In the genomic region with DNA sequence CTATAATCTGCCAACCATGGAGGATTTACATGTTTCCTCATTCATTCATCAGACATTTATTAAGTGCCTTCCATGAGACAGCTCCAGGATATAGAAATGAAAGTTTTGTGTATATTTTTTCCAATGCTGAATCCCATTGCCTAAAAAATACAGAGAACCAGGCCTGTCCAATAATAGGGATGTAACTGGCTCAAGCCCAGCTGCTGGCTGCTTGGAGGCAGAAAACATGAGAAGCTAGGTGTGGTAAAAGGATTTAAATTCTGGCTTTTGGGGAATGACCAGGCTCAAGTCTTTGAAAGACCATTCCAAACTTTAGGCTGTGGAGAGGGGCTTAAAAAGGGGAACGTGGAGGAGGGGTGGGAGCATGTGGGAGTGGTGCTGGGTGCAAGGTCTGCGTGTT, we compare ENCODE assay signal across 16 cellular contexts. TPM values are rescaled to one million over a fixed set of nuclear protein-coding genes. Genes with fewer than 3 reads are reported as not detected.
DNase-seq lines count a peak whose midpoint lies in the region; ATAC-seq, FAIRE-seq and TF ChIP-seq lines count a peak whose summit lies in the region.
"Had no signal": no experiment of that assay in that cellular context is flagged by ENCODE, and none has a peak within 500 bp of the region (broad histone marks: within the 10 kb centered on the region; RNA-seq: fewer than 3 reads in every experiment).

No MANE protein-coding gene starts in this region.

- H2AK5ac ChIP-seq in trophoblast cell (ENCODE audit: low read length), result no peak overlapping the region

- no peak overlapping the region for H3K4me3 ChIP-seq in brain microvascular endothelial cell (ENCODE audit: low read depth, low read length)
- no peak overlapping the region for H3K4me3 ChIP-seq in hepatocyte
- no peak overlapping the region for H3K4me3 ChIP-seq in trophoblast cell (ENCODE audit: low read depth, low read length)
- H3K4me3 ChIP-seq in upper lobe of right lung, result no peak overlapping the region
- no peak overlapping the region for H3K4me3 ChIP-seq in pancreas
- H3K4me3 ChIP-seq: HAP-1 had no signal

- no peak overlapping the region for H4K12ac ChIP-seq in trophoblast cell (ENCODE audit: low read depth, low read length)

- H3K27me3 ChIP-seq in brain microvascular endothelial cell (replicated peaks), result no peaks in the 10 kb centered on the region
- H3K27me3 ChIP-seq in hepatocyte, result no peaks in the 10 kb centered on the region
- H3K27me3 ChIP-seq in trophoblast cell (ENCODE audit: insufficient read depth, low read length), result no peaks in the 10 kb centered on the region
- no peaks in the 10 kb centered on the region for H3K27me3 ChIP-seq in upper lobe of right lung
- H3K27me3 ChIP-seq in pancreas, result no peaks in the 10 kb centered on the region
- H3K27me3 ChIP-seq: breast epithelium had no signal

- peaks cover 14% of the 10 kb centered on the region for H3K79me1 ChIP-seq in trophoblast cell (ENCODE audit: low read length)

- no peaks in the 10 kb centered on the region for H3K9me2 ChIP-seq in hepatocyte (replicated peaks; ENCODE audit: insufficient read depth)

- peaks cover 0 to 6% (median 0%) of the 10 kb centered on the region in 3 donors for H3K27me3 Mint-ChIP-seq in immature natural killer cell (ENCODE audit: low read depth in 3 of 3)
- H3K27me3 Mint-ChIP-seq: effector memory CD8-positive, alpha-beta T cell had no signal

- H2AFZ ChIP-seq in hepatocyte (no peak overlapping the region), trophoblast cell (ENCODE audit: insufficient read depth, low read length, poor library complexity) (no peak overlapping the region)

- in situ Hi-C loops in brain microvascular endothelial cell (cut with HindIII; ENCODE audit: low pct_ligation_motif_present, low sequenced_read_pairs), result no loop called here

- H3K79me2 ChIP-seq in hepatocyte (peaks cover 40% of the 10 kb centered on the region), trophoblast cell (ENCODE audit: control insufficient read depth, insufficient read depth, low read length, poor library complexity) (no peaks in the 10 kb centered on the region)

- H3K18ac ChIP-seq in trophoblast cell (ENCODE audit: low read length), result no peak overlapping the region

- H3K23ac ChIP-seq in trophoblast cell (ENCODE audit: low read length), result no peak overlapping the region

- intact Hi-C loops in upper lobe of right lung (cut with DNase I), result no loop called here
- intact Hi-C loops in pancreas (cut with DNase I), result no loop called here

- no peak overlapping the region for H3K4ac ChIP-seq in trophoblast cell (ENCODE audit: low read depth, low read length)

- DNase-seq in brain microvascular endothelial cell, result no peak
- DNase-seq in hepatocyte (ENCODE audit: low spot score), result no peak
- DNase-seq in trophoblast cell, result no peak
- DNase-seq in upper lobe of right lung, result no peak
- DNase-seq in immature natural killer cell, result no peak
- no peak for DNase-seq in cerebellum (ENCODE audit: low spot score)
- DNase-seq in pancreas, result no peak
- DNase-seq: AML-193; effector memory CD8-positive, alpha-beta T cell; stimulated activated naive CD8-positive, alpha-beta T cell treated with anti-CD3 and anti-CD28 coated beads, Interleukin-15, Interleukin-2, amounts not matched to agents 100 U/mL and 50 U/mL, for 24 hours had no signal

- no peaks in the 10 kb centered on the region for H4K20me1 ChIP-seq in hepatocyte (ENCODE audit: insufficient read depth, poor library complexity, severe bottlenecking)

- no peak for FAIRE-seq in pancreas (lab: Jason Lieb, UNC)
- FAIRE-seq: GM19239 had no signal

- peak overlapping the region; percentile 40 for H4K91ac ChIP-seq in trophoblast cell (ENCODE audit: low read depth, low read length)

- H3K9me3 Mint-ChIP-seq in immature natural killer cell, result no peaks in the 10 kb centered on the region
- H3K9me3 Mint-ChIP-seq: activated naive CD4-positive, alpha-beta T cell treated with anti-CD3 and anti-CD28 coated beads, Interleukin-2, amount 50 U/mL, for 72 hours; effector memory CD8-positive, alpha-beta T cell had no signal

- no peaks in the 10 kb centered on the region for H3K36me3 Mint-ChIP-seq in immature natural killer cell
- H3K36me3 Mint-ChIP-seq: activated naive CD4-positive, alpha-beta T cell treated with anti-CD3 and anti-CD28 coated beads, Interleukin-2, amount 50 U/mL, for 72 hours had no signal

- no peak overlapping the region for H3K4me3 Mint-ChIP-seq in immature natural killer cell
- H3K4me3 Mint-ChIP-seq: effector memory CD8-positive, alpha-beta T cell had no signal

- peak overlapping the region; percentile 55 for H3K4me2 ChIP-seq in hepatocyte
- no peak overlapping the region for H3K4me2 ChIP-seq in trophoblast cell (ENCODE audit: low read length)

- peak overlapping the region; percentile 60 for H3K27ac ChIP-seq in brain microvascular endothelial cell
- peak overlapping the region; percentile 79 for H3K27ac ChIP-seq in hepatocyte
- H3K27ac ChIP-seq in trophoblast cell (ENCODE audit: low read depth, low read length), result peak overlapping the region; percentile 19
- peak overlapping the region; percentile 39 for H3K27ac ChIP-seq in upper lobe of right lung
- no peak overlapping the region for H3K27ac ChIP-seq in pancreas
- H3K27ac ChIP-seq: breast epithelium had no signal

- peak overlapping the region; percentile 3 for H2BK12ac ChIP-seq in trophoblast cell (ENCODE audit: low read length)

- H3K14ac ChIP-seq in trophoblast cell (ENCODE audit: low read length), result no peak overlapping the region

- H3K36me3 ChIP-seq in brain microvascular endothelial cell (replicated peaks) (peaks cover 8% of the 10 kb centered on the region), hepatocyte (replicated peaks; ENCODE audit: insufficient read depth, low read depth) (no peaks in the 10 kb centered on the region), trophoblast cell (ENCODE audit: control insufficient read depth in 1 of 2, insufficient read depth in 2 of 2, low read length in 2 of 2) (no peaks in the 10 kb centered on the region), upper lobe of right lung (no peaks in the 10 kb centered on the region), pancreas (no peaks in the 10 kb centered on the region)
- H3K36me3 ChIP-seq: breast epithelium, HAP-1 had no signal

- H2BK120ac ChIP-seq in trophoblast cell (ENCODE audit: insufficient read depth, low read length, poor library complexity), result peak overlapping the region; percentile 29

- TF ChIP-seq CTCF in brain microvascular endothelial cell (IDR thresholded peaks at IDR 0.05; ENCODE audit: low read depth, low read length, missing control alignments) (no peak), hepatocyte (IDR thresholded peaks at IDR 0.05; ENCODE audit: poor library complexity) (no peak), upper lobe of right lung (IDR thresholded peaks at IDR 0.05) (no peak), pancreas (IDR thresholded peaks at IDR 0.05) (no peak)

- no peak overlapping the region for H3K27ac Mint-ChIP-seq in immature natural killer cell
- H3K27ac Mint-ChIP-seq: activated naive CD4-positive, alpha-beta T cell treated with anti-CD3 and anti-CD28 coated beads, Interleukin-2, amount 50 U/mL, for 72 hours; effector memory CD8-positive, alpha-beta T cell had no signal

- peak; percentile 16 for ATAC-seq in upper lobe of right lung
- ATAC-seq in pancreas, result no peak
- ATAC-seq: activated naive CD4-positive, alpha-beta T cell treated with anti-CD3 and anti-CD28 coated beads, Interleukin-2, amount 50 U/mL, for 72 hours; effector memory CD8-positive, alpha-beta T cell; left colon; Panc1; stimulated activated naive CD8-positive, alpha-beta T cell treated with anti-CD3 and anti-CD28 coated beads, Interleukin-15, Interleukin-2, amounts not matched to agents 100 U/mL and 50 U/mL, for 24 hours had no signal

- H4K8ac ChIP-seq in trophoblast cell (ENCODE audit: low read depth, low read length), result no peak overlapping the region

- H3K4me1 ChIP-seq in hepatocyte (ENCODE audit: insufficient read depth) (peaks cover 57% of the 10 kb centered on the region), trophoblast cell (ENCODE audit: control insufficient read depth in 1 of 2, insufficient read depth in 2 of 2, low read length in 2 of 2) (peaks cover 5 to 8% of the 10 kb centered on the region in 2 experiments), upper lobe of right lung (peaks cover 17% of the 10 kb centered on the region), pancreas (no peaks in the 10 kb centered on the region)

- 79% methylated on average over 2 of the region's 2 CpGs for WGBS in hepatocyte (ENCODE audit: low lambda C conversion rate, missing lambda C conversion rate)
- WGBS in trophoblast cell (ENCODE audit: extremely low coverage, insufficient coverage, insufficient read length), result no CpG with 5 or more reads among the region's 2 CpGs
- WGBS in pancreas, 2 donors, result 56 to 71% methylated on average over 2 of the region's 2 CpGs

- H3K9me3 ChIP-seq in hepatocyte (ENCODE audit: low read depth) (no peaks in the 10 kb centered on the region), trophoblast cell (ENCODE audit: insufficient read depth, low read depth, low read length) (no peaks in the 10 kb centered on the region), upper lobe of right lung (no peaks in the 10 kb centered on the region), pancreas (no peaks in the 10 kb centered on the region)
- H3K9me3 ChIP-seq: breast epithelium, HAP-1 had no signal

- H3K9ac ChIP-seq in trophoblast cell (ENCODE audit: low read length), result no peak overlapping the region

- peaks cover 13 to 23% of the 10 kb centered on the region in 2 donors for H3K4me1 Mint-ChIP-seq in immature natural killer cell

- no peak overlapping the region for H2BK5ac ChIP-seq in trophoblast cell (ENCODE audit: low read depth, low read length, poor library complexity)

RNA-seq across cellular contexts. Expression of gene RARB, which starts 41.5 kb away (rescaled TPM):
- total RNA-seq in hepatocyte (30.7 and 33.0 TPM in 2 replicates), upper lobe of right lung (5.8 TPM), cerebellum (11.6 TPM), pancreas (1 to 10 TPM in 2 of 6 donors, under 1 TPM in 4; 0.51 to 3.3 (median 0.81) TPM)
- polyA plus RNA-seq in hepatocyte (20.2 and 22.2 TPM in 2 replicates), immature natural killer cell (under 1 TPM in 2 of 3 donors, not detected in 1; 0.19 to 0.61 TPM), pancreas (under 1 TPM; 0.49 to 0.85 TPM)
- 7.2 and 7.4 TPM in 2 replicates for polyA plus RNA-seq in trophoblast cell (2013)
- total RNA-seq: activated naive CD4-positive, alpha-beta T cell treated with anti-CD3 and anti-CD28 coated beads, Interleukin-2, amount 50 U/mL, for 72 hours had no signal

Comparison
In these comparisons a context has a peak if more than half of its experiments do, and no peak if none do; other contexts are left out.
1. H3K27ac ChIP-seq: peak in brain microvascular endothelial cell (single experiment), hepatocyte (single experiment), trophoblast cell (single experiment) and upper lobe of right lung (single experiment); none in pancreas (0 of 4).